Comparison of ENCODE assay signal across 1 cellular context in the genomic region with DNA sequence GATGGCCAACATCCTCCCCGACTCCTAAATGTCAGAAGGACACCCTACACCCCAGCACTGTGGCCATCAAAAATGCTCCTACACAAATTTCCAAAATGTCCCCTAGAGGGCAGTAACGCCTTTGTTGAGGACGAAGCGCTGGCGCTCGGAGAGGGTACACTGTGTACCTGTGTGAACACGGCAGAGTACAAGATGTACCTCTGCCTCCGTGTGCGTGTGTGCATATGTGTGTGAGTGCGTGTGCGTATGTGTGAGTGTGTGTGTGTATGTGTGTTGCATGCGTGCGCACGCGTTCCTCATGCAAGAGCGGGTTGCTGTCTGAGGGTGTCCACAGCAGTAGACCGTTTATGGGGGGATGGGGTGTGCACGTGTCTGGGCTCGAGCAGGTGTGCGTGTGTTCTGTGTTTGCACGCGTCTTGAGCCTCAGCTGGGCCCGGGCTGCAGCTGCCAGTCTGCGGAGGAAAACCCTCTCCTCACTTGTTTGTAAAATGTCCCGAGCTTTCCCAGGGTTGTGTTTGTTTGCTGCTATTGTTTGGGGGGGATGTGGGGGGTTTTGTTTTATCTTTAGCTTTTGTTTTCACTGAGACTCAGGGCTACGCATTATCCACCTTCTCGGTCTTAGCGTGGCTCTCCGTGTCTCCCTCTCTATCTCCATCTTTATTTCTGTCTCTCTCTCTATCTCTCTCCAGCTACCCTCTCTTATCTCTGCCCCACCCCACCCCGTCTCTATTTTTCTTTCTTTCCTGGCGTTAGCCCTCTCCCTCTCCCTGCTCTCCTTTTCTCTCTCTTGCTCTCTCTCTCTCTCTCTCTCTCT.
A peak's percentile ranks its signal among the peaks of the same experiment; 100 is the strongest.
TF ChIP-seq lines count a peak whose summit lies in the region.

No MANE protein-coding gene starts in this region.

TF ChIP-seq in HEK293, 187 proteins besides CTCF, POLR2A, EP300 and RAD21 (continued from another document and continues in another):
- TF ChIP-seq ZNF302 (tag by site-specific recombination; IDR thresholded peaks at IDR 0.05; ENCODE audit: low read depth) (no peak), ZFP37 (tag by site-specific recombination; IDR thresholded peaks at IDR 0.05) (no peak; the same call in 1 of the 2 replicates), ZNF600 (tag by site-specific recombination; IDR thresholded peaks at IDR 0.05) (peak; percentile 91), ZNF585B (tag by site-specific recombination; IDR thresholded peaks at IDR 0.05) (no peak), ZNF184 (tag by site-specific recombination; IDR thresholded peaks at IDR 0.05) (no peak), ZNF202 (tag by site-specific recombination; IDR thresholded peaks at IDR 0.05; ENCODE audit: borderline replicate concordance) (no peak), ZNF473 (tag by site-specific recombination; IDR thresholded peaks at IDR 0.05) (no peak), ZNF777 (tag by site-specific recombination; IDR thresholded peaks at IDR 0.05; ENCODE audit: borderline replicate concordance) (peak; percentile 72; the same call in 1 of the 2 replicates), ZNF596 (tag by site-specific recombination; IDR thresholded peaks at IDR 0.05) (peak; percentile 99; the same call in 1 of the 2 replicates), ZNF707 (tag by site-specific recombination; IDR thresholded peaks at IDR 0.05) (no peak), ZNF350 (tag by site-specific recombination; IDR thresholded peaks at IDR 0.05) (no peak), YY2 (tag by site-specific recombination; IDR thresholded peaks at IDR 0.05) (peak; percentile 27; the same call in 1 of the 2 replicates), KLF16 (tag by site-specific recombination; IDR thresholded peaks at IDR 0.05) (no peak), GLIS1 (tag by site-specific recombination; IDR thresholded peaks at IDR 0.05) (peak; percentile 31; the same call in 1 of the 2 replicates), BCL11A (tag by site-specific recombination; IDR thresholded peaks at IDR 0.05; ENCODE audit: low read depth) (no peak), ZNF133 (tag by site-specific recombination; IDR thresholded peaks at IDR 0.05) (no peak), SP7 (tag by site-specific recombination; IDR thresholded peaks at IDR 0.05) (peak; percentile 78; the same call in 1 of the 2 replicates), ZNF140 (tag by site-specific recombination; IDR thresholded peaks at IDR 0.05) (no peak), REPIN1 (tag by site-specific recombination; IDR thresholded peaks at IDR 0.05; ENCODE audit: low read depth) (no peak), ZNF391 (tag by site-specific recombination; IDR thresholded peaks at IDR 0.05; ENCODE audit: borderline replicate concordance, low read depth) (peak; percentile 45; the same call in 1 of the 2 replicates), ZNF146 (tag by site-specific recombination; IDR thresholded peaks at IDR 0.05) (no peak; the same call in 1 of the 2 replicates), ZNF175 (tag by site-specific recombination; IDR thresholded peaks at IDR 0.05) (no peak), KLF1 (tag by site-specific recombination; IDR thresholded peaks at IDR 0.05) (peak; percentile 11; the same call in 1 of the 2 replicates), GLI4 (tag by site-specific recombination; IDR thresholded peaks at IDR 0.05) (no peak), ZNF416 (tag by site-specific recombination; IDR thresholded peaks at IDR 0.05) (no peak), ZEB2 (tag by site-specific recombination; IDR thresholded peaks at IDR 0.05) (peak; percentile 96), ZNF112 (tag by site-specific recombination; IDR thresholded peaks at IDR 0.05) (no peak), ZNF324 (tag by site-specific recombination; IDR thresholded peaks at IDR 0.05) (no peak), MZF1 (tag by site-specific recombination; IDR thresholded peaks at IDR 0.05; ENCODE audit: borderline replicate concordance) (no peak), ZNF792 (tag by site-specific recombination; IDR thresholded peaks at IDR 0.05) (peak; percentile 38; the same call in 1 of the 2 replicates), ZNF654 (tag by site-specific recombination; IDR thresholded peaks at IDR 0.05; ENCODE audit: low read depth) (peak; percentile 76), RBAK (tag by site-specific recombination; IDR thresholded peaks at IDR 0.05) (no peak), ZNF280D (tag by site-specific recombination; IDR thresholded peaks at IDR 0.05) (0 out of 2 replicates have a peak, but pooled peaks have one; percentile 29), ZNF843 (tag by site-specific recombination; IDR thresholded peaks at IDR 0.05) (peak; percentile 54; the same call in 1 of the 2 replicates), ZNF785 (tag by site-specific recombination; IDR thresholded peaks at IDR 0.05) (no peak), ZNF747 (tag by site-specific recombination; IDR thresholded peaks at IDR 0.05) (no peak), SETDB1 (IDR thresholded peaks at IDR 0.05; ENCODE audit: insufficient read length, low read length) (no peak)
- TF ChIP-seq, protein P1, sequence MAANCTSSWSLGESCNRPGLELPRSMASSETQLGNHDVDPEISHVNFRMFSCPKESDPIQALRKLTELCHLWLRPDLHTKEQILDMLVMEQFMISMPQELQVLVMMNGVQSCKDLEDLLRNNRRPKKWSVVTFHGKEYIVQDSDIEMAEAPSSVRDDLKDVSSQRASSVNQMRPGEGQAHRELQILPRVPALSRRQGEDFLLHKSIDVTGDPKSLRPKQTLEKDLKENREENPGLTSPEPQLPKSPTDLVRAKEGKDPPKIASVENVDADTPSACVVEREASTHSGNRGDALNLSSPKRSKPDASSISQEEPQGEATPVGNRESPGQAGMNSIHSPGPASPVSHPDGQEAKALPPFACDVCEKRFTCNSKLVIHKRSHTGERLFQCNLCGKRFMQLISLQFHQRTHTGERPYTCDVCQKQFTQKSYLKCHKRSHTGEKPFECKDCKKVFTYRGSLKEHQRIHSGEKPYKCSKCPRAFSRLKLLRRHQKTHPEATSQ (tag by site-specific recombination; IDR thresholded peaks at IDR 0.05): peak; percentile 72
- TF ChIP-seq, protein P2, sequence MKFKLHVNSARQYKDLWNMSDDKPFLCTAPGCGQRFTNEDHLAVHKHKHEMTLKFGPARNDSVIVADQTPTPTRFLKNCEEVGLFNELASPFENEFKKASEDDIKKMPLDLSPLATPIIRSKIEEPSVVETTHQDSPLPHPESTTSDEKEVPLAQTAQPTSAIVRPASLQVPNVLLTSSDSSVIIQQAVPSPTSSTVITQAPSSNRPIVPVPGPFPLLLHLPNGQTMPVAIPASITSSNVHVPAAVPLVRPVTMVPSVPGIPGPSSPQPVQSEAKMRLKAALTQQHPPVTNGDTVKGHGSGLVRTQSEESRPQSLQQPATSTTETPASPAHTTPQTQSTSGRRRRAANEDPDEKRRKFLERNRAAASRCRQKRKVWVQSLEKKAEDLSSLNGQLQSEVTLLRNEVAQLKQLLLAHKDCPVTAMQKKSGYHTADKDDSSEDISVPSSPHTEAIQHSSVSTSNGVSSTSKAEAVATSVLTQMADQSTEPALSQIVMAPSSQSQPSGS (tag by site-specific recombination; IDR thresholded peaks at IDR 0.05; ENCODE audit: low read depth): no peak
- TF ChIP-seq, protein P3, sequence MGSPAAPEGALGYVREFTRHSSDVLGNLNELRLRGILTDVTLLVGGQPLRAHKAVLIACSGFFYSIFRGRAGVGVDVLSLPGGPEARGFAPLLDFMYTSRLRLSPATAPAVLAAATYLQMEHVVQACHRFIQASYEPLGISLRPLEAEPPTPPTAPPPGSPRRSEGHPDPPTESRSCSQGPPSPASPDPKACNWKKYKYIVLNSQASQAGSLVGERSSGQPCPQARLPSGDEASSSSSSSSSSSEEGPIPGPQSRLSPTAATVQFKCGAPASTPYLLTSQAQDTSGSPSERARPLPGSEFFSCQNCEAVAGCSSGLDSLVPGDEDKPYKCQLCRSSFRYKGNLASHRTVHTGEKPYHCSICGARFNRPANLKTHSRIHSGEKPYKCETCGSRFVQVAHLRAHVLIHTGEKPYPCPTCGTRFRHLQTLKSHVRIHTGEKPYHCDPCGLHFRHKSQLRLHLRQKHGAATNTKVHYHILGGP (tag by site-specific recombination; IDR thresholded peaks at IDR 0.05): no peak
- TF ChIP-seq, protein P4, sequence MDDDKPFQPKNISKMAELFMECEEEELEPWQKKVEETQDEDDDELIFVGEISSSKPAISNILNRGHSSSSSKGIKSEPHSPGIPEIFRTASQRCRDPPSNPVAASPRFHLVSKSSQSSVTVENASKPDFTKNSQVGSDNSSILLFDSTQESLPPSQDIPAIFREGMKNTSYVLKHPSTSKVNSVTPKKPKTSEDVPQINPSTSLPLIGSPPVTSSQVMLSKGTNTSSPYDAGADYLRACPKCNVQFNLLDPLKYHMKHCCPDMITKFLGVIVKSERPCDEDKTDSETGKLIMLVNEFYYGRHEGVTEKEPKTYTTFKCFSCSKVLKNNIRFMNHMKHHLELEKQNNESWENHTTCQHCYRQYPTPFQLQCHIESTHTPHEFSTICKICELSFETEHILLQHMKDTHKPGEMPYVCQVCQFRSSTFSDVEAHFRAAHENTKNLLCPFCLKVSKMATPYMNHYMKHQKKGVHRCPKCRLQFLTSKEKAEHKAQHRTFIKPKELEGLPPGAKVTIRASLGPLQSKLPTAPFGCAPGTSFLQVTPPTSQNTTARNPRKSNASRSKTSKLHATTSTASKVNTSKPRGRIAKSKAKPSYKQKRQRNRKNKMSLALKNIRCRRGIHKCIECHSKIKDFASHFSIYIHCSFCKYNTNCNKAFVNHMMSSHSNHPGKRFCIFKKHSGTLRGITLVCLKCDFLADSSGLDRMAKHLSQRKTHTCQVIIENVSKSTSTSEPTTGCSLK (tag by site-specific recombination; IDR thresholded peaks at IDR 0.05): no peak
- TF ChIP-seq, protein P5, sequence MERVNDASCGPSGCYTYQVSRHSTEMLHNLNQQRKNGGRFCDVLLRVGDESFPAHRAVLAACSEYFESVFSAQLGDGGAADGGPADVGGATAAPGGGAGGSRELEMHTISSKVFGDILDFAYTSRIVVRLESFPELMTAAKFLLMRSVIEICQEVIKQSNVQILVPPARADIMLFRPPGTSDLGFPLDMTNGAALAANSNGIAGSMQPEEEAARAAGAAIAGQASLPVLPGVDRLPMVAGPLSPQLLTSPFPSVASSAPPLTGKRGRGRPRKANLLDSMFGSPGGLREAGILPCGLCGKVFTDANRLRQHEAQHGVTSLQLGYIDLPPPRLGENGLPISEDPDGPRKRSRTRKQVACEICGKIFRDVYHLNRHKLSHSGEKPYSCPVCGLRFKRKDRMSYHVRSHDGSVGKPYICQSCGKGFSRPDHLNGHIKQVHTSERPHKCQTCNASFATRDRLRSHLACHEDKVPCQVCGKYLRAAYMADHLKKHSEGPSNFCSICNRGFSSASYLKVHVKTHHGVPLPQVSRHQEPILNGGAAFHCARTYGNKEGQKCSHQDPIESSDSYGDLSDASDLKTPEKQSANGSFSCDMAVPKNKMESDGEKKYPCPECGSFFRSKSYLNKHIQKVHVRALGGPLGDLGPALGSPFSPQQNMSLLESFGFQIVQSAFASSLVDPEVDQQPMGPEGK (tag by site-specific recombination; IDR thresholded peaks at IDR 0.05): peak; percentile 78
- TF ChIP-seq, protein P6, sequence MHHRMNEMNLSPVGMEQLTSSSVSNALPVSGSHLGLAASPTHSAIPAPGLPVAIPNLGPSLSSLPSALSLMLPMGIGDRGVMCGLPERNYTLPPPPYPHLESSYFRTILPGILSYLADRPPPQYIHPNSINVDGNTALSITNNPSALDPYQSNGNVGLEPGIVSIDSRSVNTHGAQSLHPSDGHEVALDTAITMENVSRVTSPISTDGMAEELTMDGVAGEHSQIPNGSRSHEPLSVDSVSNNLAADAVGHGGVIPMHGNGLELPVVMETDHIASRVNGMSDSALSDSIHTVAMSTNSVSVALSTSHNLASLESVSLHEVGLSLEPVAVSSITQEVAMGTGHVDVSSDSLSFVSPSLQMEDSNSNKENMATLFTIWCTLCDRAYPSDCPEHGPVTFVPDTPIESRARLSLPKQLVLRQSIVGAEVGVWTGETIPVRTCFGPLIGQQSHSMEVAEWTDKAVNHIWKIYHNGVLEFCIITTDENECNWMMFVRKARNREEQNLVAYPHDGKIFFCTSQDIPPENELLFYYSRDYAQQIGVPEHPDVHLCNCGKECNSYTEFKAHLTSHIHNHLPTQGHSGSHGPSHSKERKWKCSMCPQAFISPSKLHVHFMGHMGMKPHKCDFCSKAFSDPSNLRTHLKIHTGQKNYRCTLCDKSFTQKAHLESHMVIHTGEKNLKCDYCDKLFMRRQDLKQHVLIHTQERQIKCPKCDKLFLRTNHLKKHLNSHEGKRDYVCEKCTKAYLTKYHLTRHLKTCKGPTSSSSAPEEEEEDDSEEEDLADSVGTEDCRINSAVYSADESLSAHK (tag by site-specific recombination; IDR thresholded peaks at IDR 0.05): no peak
- TF ChIP-seq, protein P7, sequence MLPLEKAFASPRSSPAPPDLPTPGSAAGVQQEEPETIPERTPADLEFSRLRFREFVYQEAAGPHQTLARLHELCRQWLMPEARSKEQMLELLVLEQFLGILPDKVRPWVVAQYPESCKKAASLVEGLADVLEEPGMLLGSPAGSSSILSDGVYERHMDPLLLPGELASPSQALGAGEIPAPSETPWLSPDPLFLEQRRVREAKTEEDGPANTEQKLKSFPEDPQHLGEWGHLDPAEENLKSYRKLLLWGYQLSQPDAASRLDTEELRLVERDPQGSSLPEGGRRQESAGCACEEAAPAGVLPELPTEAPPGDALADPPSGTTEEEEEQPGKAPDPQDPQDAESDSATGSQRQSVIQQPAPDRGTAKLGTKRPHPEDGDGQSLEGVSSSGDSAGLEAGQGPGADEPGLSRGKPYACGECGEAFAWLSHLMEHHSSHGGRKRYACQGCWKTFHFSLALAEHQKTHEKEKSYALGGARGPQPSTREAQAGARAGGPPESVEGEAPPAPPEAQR (tag by site-specific recombination; IDR thresholded peaks at IDR 0.05): no peak
